In genomic region chr5:14504816-14505215, GRCh38 we compare ENCODE assay signal across 22 cellular contexts.
DNase-seq lines count a peak whose midpoint lies in the region; ATAC-seq, FAIRE-seq and TF ChIP-seq lines count a peak whose summit lies in the region.
"Had no signal": no experiment of that assay in that cellular context is flagged by ENCODE, and none has a peak within 500 bp of the region (broad histone marks: within the 10 kb centered on the region; RNA-seq: fewer than 3 reads in every experiment).

No MANE protein-coding gene starts in this region.

- TF ChIP-seq RAD21 in GM12878 (IDR thresholded peaks at IDR 0.05; ENCODE audit: insufficient read depth, low read depth, low read length), result no peak

- no peaks in the 10 kb centered on the region for H3K79me1 ChIP-seq in neuronal stem cell (ENCODE audit: low read depth, low read length)

- no peak overlapping the region for H3K4ac ChIP-seq in neuronal stem cell (ENCODE audit: low read length)

- H3K4me2 ChIP-seq in GM12878 (ENCODE audit: control insufficient read depth, insufficient read depth) (no peak overlapping the region), neuronal stem cell (ENCODE audit: insufficient read depth, low read length, poor library complexity, severe bottlenecking) (no peak overlapping the region)
- H3K4me2 ChIP-seq: BLaER1 had no signal

- peaks cover 16% of the 10 kb centered on the region for H3K36me3 Mint-ChIP-seq in progenitor cell of endocrine pancreas (ENCODE audit: insufficient read depth)
- H3K36me3 Mint-ChIP-seq in activated naive CD4-positive, alpha-beta T cell treated with anti-CD3 and anti-CD28 coated beads, Interleukin-2, amount 50 U/mL, for 72 hours, result no peaks in the 10 kb centered on the region
- H3K36me3 Mint-ChIP-seq: CD4-positive, CD25-positive, alpha-beta regulatory T cell; CD8-positive, alpha-beta T cell had no signal

- DNase-seq in H7 (peak; percentile 40), GM12878 (ENCODE audit: low read depth, low spot score) (no peak), neuronal stem cell (ENCODE audit: low spot score) (no peak), progenitor cell of endocrine pancreas (ENCODE audit: low spot score, unreplicated experiment) (no peak), NCI-H2196 (lab: John Stamatoyannopoulos, UW; ENCODE audit: unreplicated experiment) (no peak), retina (no peak)
- DNase-seq in activated naive CD4-positive, alpha-beta T cell treated with anti-CD3 and anti-CD28 coated beads, Interleukin-2, amount 50 U/mL, for 72 hours (ENCODE audit: low spot score in 2 of 2), result no peak
- DNase-seq: Caco-2; CD4-positive, CD25-positive, alpha-beta regulatory T cell; CD8-positive, alpha-beta T cell; DMS153; DND-41; GM23248; H9 had no signal

- H2AFZ ChIP-seq in GM12878 (ENCODE audit: control insufficient read depth, low read depth, low read length) (no peak overlapping the region), neuronal stem cell (ENCODE audit: low read length) (no peak overlapping the region)
- H2AFZ ChIP-seq: GM23248 had no signal

- in situ Hi-C loops in GM12878 (cut with MboI), result no loop called here

- no peak overlapping the region for H2BK5ac ChIP-seq in neuronal stem cell (ENCODE audit: low read length)

- ATAC-seq in GM12878, result no peak
- ATAC-seq in activated naive CD4-positive, alpha-beta T cell treated with anti-CD3 and anti-CD28 coated beads, Interleukin-2, amount 50 U/mL, for 72 hours, result no peak
- ATAC-seq: CD8-positive, alpha-beta T cell had no signal

- H3K4me3 Mint-ChIP-seq in progenitor cell of endocrine pancreas (ENCODE audit: low read depth), result no peak overlapping the region
- H3K4me3 Mint-ChIP-seq: B cell; CD4-positive, CD25-positive, alpha-beta regulatory T cell; CD8-positive, alpha-beta T cell; H9 had no signal

- no peaks in the 10 kb centered on the region for H4K20me1 ChIP-seq in GM12878 (ENCODE audit: control insufficient read depth, insufficient read depth)

- H2BK15ac ChIP-seq in neuronal stem cell (ENCODE audit: low read length), result no peak overlapping the region

- H4K8ac ChIP-seq in neuronal stem cell (ENCODE audit: low read depth, low read length), result peak overlapping the region; percentile 6

- no peak overlapping the region for H2BK120ac ChIP-seq in neuronal stem cell (ENCODE audit: low read depth, low read length)

- FAIRE-seq in GM12878 (lab: Jason Lieb, UNC), result no peak
- FAIRE-seq: A204.1, G401.6, GM19239, H1 had no signal

- H3K9ac ChIP-seq in GM12878 (ENCODE audit: control insufficient read depth, insufficient read depth, low read length), result no peak overlapping the region
- no peak overlapping the region for H3K9ac ChIP-seq in neuronal stem cell (ENCODE audit: low read depth, low read length, poor library complexity)
- H3K9ac ChIP-seq: BLaER1, GM23248 had no signal

- no peaks in the 10 kb centered on the region for H3K79me2 ChIP-seq in GM12878 (ENCODE audit: control insufficient read depth, insufficient read depth, low read length)

- H3K36me3 ChIP-seq in H7 (replicated peaks; ENCODE audit: control insufficient read depth, insufficient read depth, low read length), result peaks cover 11% of the 10 kb centered on the region
- peaks cover 12 to 22% of the 10 kb centered on the region in 2 experiments; a peak in 3 of 4 replicates for H3K36me3 ChIP-seq in GM12878 (ENCODE audit: control insufficient read depth in 2 of 2, insufficient read depth in 2 of 2, low read length in 1 of 2)
- peaks cover 36 to 87% of the 10 kb centered on the region in 2 donors for H3K36me3 ChIP-seq in neuronal stem cell (replicated peaks in 1 of 2; ENCODE audit: control insufficient read depth in 2 of 2, insufficient read depth in 2 of 2, low read length in 2 of 2)

- no peak overlapping the region for H2BK12ac ChIP-seq in neuronal stem cell (ENCODE audit: low read length)

- no peak overlapping the region for H3K18ac ChIP-seq in neuronal stem cell (ENCODE audit: low read length)

- POLR2A ChIA-PET in GM12878 (lab: Charles Lee), result no interaction called here

- H3K9me3 Mint-ChIP-seq in progenitor cell of endocrine pancreas (ENCODE audit: low read depth), result no peaks in the 10 kb centered on the region
- H3K9me3 Mint-ChIP-seq in activated naive CD4-positive, alpha-beta T cell treated with anti-CD3 and anti-CD28 coated beads, Interleukin-2, amount 50 U/mL, for 72 hours, result no peaks in the 10 kb centered on the region
- H3K9me3 Mint-ChIP-seq: CD4-positive, CD25-positive, alpha-beta regulatory T cell; CD8-positive, alpha-beta T cell; H9 had no signal

- BruUV-seq in GM12878 (replicated peaks; lab: Mats Ljungman, UMichigan), result no TSS peak

- TF ChIP-seq CTCF in GM12878 (IDR thresholded peaks at IDR 0.05 in 2 of 3, conservative IDR thresholded peaks at IDR 0.05 in 1 of 3; ENCODE audit: control insufficient read depth in 2 of 3, extremely low read depth in 1 of 3, insufficient read depth in 1 of 3, low read depth in 3 of 3, low read length in 3 of 3), result no peak
- TF ChIP-seq CTCF in progenitor cell of endocrine pancreas (IDR thresholded peaks at IDR 0.05; ENCODE audit: unreplicated experiment), result no peak

- SMC1A ChIA-PET in GM12878 (lab: Charles Lee; ENCODE audit: uncharacterized antibody, unreplicated experiment), result no interaction called here

- no peak overlapping the region for H2AK5ac ChIP-seq in neuronal stem cell (ENCODE audit: low read depth, low read length)

- intact Hi-C loops in GM12878 (cut with micrococcal nuclease; ENCODE audit: unreplicated experiment), result no loop called here

- RAD21 ChIA-PET in GM12878 (lab: Charles Lee; ENCODE audit: unreplicated experiment), result no interaction called here

- 95% methylated on average over 11 of the region's 11 CpGs for WGBS in GM12878 (ENCODE audit: insufficient coverage, insufficient replicate concordance, low lambda C conversion rate, missing lambda C conversion rate)
- no CpG with 5 or more reads among the region's 11 CpGs for WGBS in neuronal stem cell (ENCODE audit: extremely low coverage in 2 of 2, insufficient read length in 2 of 2, insufficient replicate concordance in 1 of 2), 2 donors

- no peaks in the 10 kb centered on the region for H3K27me3 Mint-ChIP-seq in progenitor cell of endocrine pancreas
- H3K27me3 Mint-ChIP-seq: B cell; CD4-positive, CD25-positive, alpha-beta regulatory T cell had no signal

- no peak for TF ChIP-seq EP300 in GM12878 (IDR thresholded peaks at IDR 0.05; ENCODE audit: borderline replicate concordance in 1 of 2, control insufficient read depth in 1 of 2, low read depth in 2 of 2, low read length in 2 of 2)

- no peak overlapping the region for H3K23ac ChIP-seq in neuronal stem cell (ENCODE audit: low read depth, low read length, poor library complexity)

- no peaks in the 10 kb centered on the region for H3K9me3 ChIP-seq in GM12878 (replicated peaks; ENCODE audit: control insufficient read depth, insufficient read depth, low read length)
- H3K9me3 ChIP-seq in neuronal stem cell (replicated peaks in 1 of 2; ENCODE audit: control insufficient read depth in 2 of 2, insufficient read depth in 1 of 2, low read depth in 1 of 2, low read length in 2 of 2), result no peaks in the 10 kb centered on the region
- H3K9me3 ChIP-seq: BLaER1, Caco-2 had no signal

- H3K4me1 ChIP-seq in GM12878 (ENCODE audit: control insufficient read depth, insufficient read depth, low read length) (no peaks in the 10 kb centered on the region), neuronal stem cell (ENCODE audit: control insufficient read depth in 2 of 2, insufficient read depth in 1 of 2, low read depth in 1 of 2, low read length in 2 of 2) (no peaks in the 10 kb centered on the region)
- H3K4me1 ChIP-seq: BLaER1, Caco-2 had no signal

- H3K4me1 Mint-ChIP-seq in progenitor cell of endocrine pancreas (ENCODE audit: low read depth), result no peaks in the 10 kb centered on the region
- H3K4me1 Mint-ChIP-seq: B cell; CD4-positive, CD25-positive, alpha-beta regulatory T cell had no signal

- H3K14ac ChIP-seq in neuronal stem cell (ENCODE audit: low read length), result no peak overlapping the region

- H3K27me3 ChIP-seq in H7 (ENCODE audit: control insufficient read depth, insufficient read depth, low read length) (no peaks in the 10 kb centered on the region), GM12878 (replicated peaks in 1 of 2; ENCODE audit: control insufficient read depth in 2 of 2, insufficient read depth in 2 of 2, low read length in 1 of 2) (no peaks in the 10 kb centered on the region), neuronal stem cell (ENCODE audit: control insufficient read depth in 3 of 3, insufficient read depth in 3 of 3, low read depth in 1 of 3, low read length in 3 of 3) (no peaks in the 10 kb centered on the region)
- H3K27me3 ChIP-seq: BLaER1 had no signal

- H3K27ac Mint-ChIP-seq in progenitor cell of endocrine pancreas, result peak overlapping the region; percentile 52
- H3K27ac Mint-ChIP-seq in activated naive CD4-positive, alpha-beta T cell treated with anti-CD3 and anti-CD28 coated beads, Interleukin-2, amount 50 U/mL, for 72 hours, result no peak overlapping the region
- H3K27ac Mint-ChIP-seq: B cell; CD8-positive, alpha-beta T cell; H9 had no signal

- TF ChIP-seq POLR2A in GM12878 (IDR thresholded peaks at IDR 0.05; ENCODE audit: low read depth, low read length), result peak; percentile 45; the same call in 1 of the 2 replicates

- CTCF ChIA-PET in GM12878 (lab: Yijun Ruan, JAX), result interaction anchor here (0.6 to 1.3 kb wide), 3 partner anchors 144 to 1088 kb away, joined by 3 to 5 read pairs (median 3); no protein-coding TSS in a partner anchor

- no peak overlapping the region for H4K91ac ChIP-seq in neuronal stem cell (ENCODE audit: low read depth, low read length, poor library complexity)

- no peak overlapping the region for H3K27ac ChIP-seq in GM12878 (ENCODE audit: control insufficient read depth, insufficient read depth)
- H3K27ac ChIP-seq in neuronal stem cell (replicated peaks; ENCODE audit: low read length), result no peak overlapping the region
- H3K27ac ChIP-seq: 22Rv1, BLaER1, C4-2B, GM23248 had no signal

- no peak overlapping the region for H3K4me3 ChIP-seq in H7 (ENCODE audit: insufficient read depth, low read depth, low read length)
- no peak overlapping the region for H3K4me3 ChIP-seq in GM12878
- no peak overlapping the region for H3K4me3 ChIP-seq in neuronal stem cell (ENCODE audit: low read length in 2 of 2)
- H3K4me3 ChIP-seq: BLaER1, GM23248 had no signal

TF ChIP-seq in GM12878, 131 proteins besides CTCF, POLR2A, EP300 and RAD21 (continues in another document):
- no peak for TF ChIP-seq TBL1XR1 (IDR thresholded peaks at IDR 0.05; ENCODE audit: low read depth, low read length)
- no peak for TF ChIP-seq TAF1 (IDR thresholded peaks at IDR 0.05; ENCODE audit: borderline replicate concordance, low read depth, low read length)
- no peak for TF ChIP-seq ZBED1 (IDR thresholded peaks at IDR 0.05; ENCODE audit: borderline replicate concordance)
- TF ChIP-seq DPF2 (IDR thresholded peaks at IDR 0.05), result no peak
- TF ChIP-seq IRF4 (IDR thresholded peaks at IDR 0.05; ENCODE audit: low read depth, low read length), result no peak
- no peak for TF ChIP-seq KAT2A (conservative IDR thresholded peaks at IDR 0.05; ENCODE audit: control insufficient read depth, low read depth, low read length)
- TF ChIP-seq MEF2A (IDR thresholded peaks at IDR 0.05; ENCODE audit: insufficient read depth, low read depth, low read length), result no peak
